Comparison of ENCODE assay signal across 1 cellular context in genomic region chr6:24330137-24330732, GRCh38.
TF ChIP-seq lines count a peak whose summit lies in the region.

No MANE protein-coding gene starts in this region.

TF ChIP-seq in HepG2, 621 proteins besides CTCF, POLR2A, EP300 and RAD21 (continued from another document and continues in another):
- TF ChIP-seq ZBTB43 (CRISPR knock-in tag; conservative IDR thresholded peaks at IDR 0.05): peak; percentile 99
- TF ChIP-seq PATZ1 (CRISPR knock-in tag; IDR thresholded peaks at IDR 0.05): peak; percentile 63; the same call in 1 of the 2 replicates
- peak; percentile 68 for TF ChIP-seq SIX4 (CRISPR knock-in tag; IDR thresholded peaks at IDR 0.05)
- TF ChIP-seq SMAD3 (CRISPR knock-in tag; IDR thresholded peaks at IDR 0.05): 0 out of 2 replicates have a peak, but pooled peaks have one; percentile 47
- TF ChIP-seq HNF4A (CRISPR knock-in tag; IDR thresholded peaks at IDR 0.05): peak; percentile 79
- TF ChIP-seq TCF7 (IDR thresholded peaks at IDR 0.05; ENCODE audit: low read depth): peak; percentile 100
- no peak for TF ChIP-seq TAF1 (CRISPR knock-in tag; IDR thresholded peaks at IDR 0.05)
- TF ChIP-seq RERE (CRISPR knock-in tag; IDR thresholded peaks at IDR 0.05; ENCODE audit: low read depth): peak; percentile 99
- peak; percentile 51; the same call in 1 of the 2 replicates for TF ChIP-seq ZNF772 (CRISPR knock-in tag; IDR thresholded peaks at IDR 0.05)
- no peak for TF ChIP-seq ZNF713 (CRISPR knock-in tag; IDR thresholded peaks at IDR 0.05)
- no peak for TF ChIP-seq CERS6 (CRISPR knock-in tag; IDR thresholded peaks at IDR 0.05)
- TF ChIP-seq SKI (IDR thresholded peaks at IDR 0.05; ENCODE audit: partially characterized antibody): peak; percentile 51
- peak; percentile 78 for TF ChIP-seq KDM6A (CRISPR knock-in tag; IDR thresholded peaks at IDR 0.05; ENCODE audit: low read depth)
- no peak for TF ChIP-seq MXI1 (IDR thresholded peaks at IDR 0.05; ENCODE audit: borderline replicate concordance, low read depth, low read length)
- no peak for TF ChIP-seq ZNF10 (CRISPR knock-in tag; IDR thresholded peaks at IDR 0.05; ENCODE audit: borderline replicate concordance, low read depth)
- TF ChIP-seq TRIM24 (CRISPR knock-in tag; IDR thresholded peaks at IDR 0.05): no peak
- TF ChIP-seq ZNF138 (CRISPR knock-in tag; IDR thresholded peaks at IDR 0.05; ENCODE audit: low read depth): no peak
- peak; percentile 90 for TF ChIP-seq ZNF703 (CRISPR knock-in tag; IDR thresholded peaks at IDR 0.05; ENCODE audit: borderline replicate concordance)
- TF ChIP-seq, protein P1, sequence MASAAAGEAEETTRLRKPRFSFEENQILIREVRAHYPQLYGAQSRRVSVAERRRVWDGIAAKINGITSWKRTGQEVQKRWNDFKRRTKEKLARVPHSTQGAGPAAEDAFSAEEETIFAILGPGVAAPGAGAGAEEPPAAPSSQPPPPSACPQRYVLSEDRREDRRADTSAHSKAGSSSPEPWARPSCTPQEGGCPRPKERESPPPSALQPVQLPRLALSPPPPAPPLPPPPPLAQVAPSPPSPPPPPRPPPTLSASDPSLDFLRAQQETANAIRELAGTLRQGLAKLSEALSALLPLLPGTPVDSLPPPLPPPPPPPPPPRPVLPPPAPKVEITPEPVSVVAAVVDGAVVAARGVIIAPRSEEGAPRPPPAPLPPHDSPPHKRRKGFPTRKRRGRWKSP (CRISPR knock-in tag; IDR thresholded peaks at IDR 0.05): peak; percentile 25; the same call in 1 of the 2 replicates
- TF ChIP-seq PHF20 (CRISPR knock-in tag; IDR thresholded peaks at IDR 0.05): no peak
- TF ChIP-seq FUBP1 (CRISPR knock-in tag; IDR thresholded peaks at IDR 0.05; ENCODE audit: borderline replicate concordance): no peak
- TF ChIP-seq TBP (CRISPR knock-in tag; IDR thresholded peaks at IDR 0.05): no peak
- TF ChIP-seq ZNF260 (CRISPR knock-in tag; IDR thresholded peaks at IDR 0.05; ENCODE audit: borderline replicate concordance, low read depth): no peak
- no peak for TF ChIP-seq XRCC5 (optimal IDR thresholded peaks at IDR 0.05; ENCODE audit: low read length)
- TF ChIP-seq ZBTB20 (CRISPR knock-in tag; IDR thresholded peaks at IDR 0.05; ENCODE audit: borderline replicate concordance, low read depth): peak; percentile 86
- TF ChIP-seq ELK4 (CRISPR knock-in tag; IDR thresholded peaks at IDR 0.05; ENCODE audit: borderline replicate concordance): no peak
- no peak for TF ChIP-seq ZNF891 (CRISPR knock-in tag; IDR thresholded peaks at IDR 0.05)
- no peak for TF ChIP-seq CSRNP2 (CRISPR knock-in tag; conservative IDR thresholded peaks at IDR 0.05; ENCODE audit: low read depth)
- peak; percentile 73 for TF ChIP-seq ZNF205 (CRISPR knock-in tag; IDR thresholded peaks at IDR 0.05)
- TF ChIP-seq HNF1B (CRISPR knock-in tag; IDR thresholded peaks at IDR 0.05): peak; percentile 63; the same call in 1 of the 2 replicates
- no peak for TF ChIP-seq CHCHD3 (CRISPR knock-in tag; IDR thresholded peaks at IDR 0.05)
- TF ChIP-seq, protein P2, sequence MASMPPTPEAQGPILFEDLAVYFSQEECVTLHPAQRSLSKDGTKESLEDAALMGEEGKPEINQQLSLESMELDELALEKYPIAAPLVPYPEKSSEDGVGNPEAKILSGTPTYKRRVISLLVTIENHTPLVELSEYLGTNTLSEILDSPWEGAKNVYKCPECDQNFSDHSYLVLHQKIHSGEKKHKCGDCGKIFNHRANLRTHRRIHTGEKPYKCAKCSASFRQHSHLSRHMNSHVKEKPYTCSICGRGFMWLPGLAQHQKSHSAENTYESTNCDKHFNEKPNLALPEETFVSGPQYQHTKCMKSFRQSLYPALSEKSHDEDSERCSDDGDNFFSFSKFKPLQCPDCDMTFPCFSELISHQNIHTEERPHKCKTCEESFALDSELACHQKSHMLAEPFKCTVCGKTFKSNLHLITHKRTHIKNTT (CRISPR knock-in tag; IDR thresholded peaks at IDR 0.05): no peak
- TF ChIP-seq IRX3 (CRISPR knock-in tag; IDR thresholded peaks at IDR 0.05; ENCODE audit: borderline replicate concordance, low read depth): no peak
- no peak for TF ChIP-seq CBX1 (IDR thresholded peaks at IDR 0.05; ENCODE audit: low read depth)
- TF ChIP-seq ADNP (CRISPR knock-in tag; IDR thresholded peaks at IDR 0.05): no peak
- TF ChIP-seq NR2C2 (CRISPR knock-in tag; IDR thresholded peaks at IDR 0.05; ENCODE audit: borderline replicate concordance): no peak
- no peak for TF ChIP-seq PAF1 (CRISPR knock-in tag; IDR thresholded peaks at IDR 0.05)
- no peak for TF ChIP-seq KDM2A (CRISPR knock-in tag; IDR thresholded peaks at IDR 0.05; ENCODE audit: borderline replicate concordance, low read depth)
- TF ChIP-seq HOXA3 (CRISPR knock-in tag; IDR thresholded peaks at IDR 0.05): peak; percentile 34; the same call in 1 of the 2 replicates
- no peak for TF ChIP-seq ZMAT5 (CRISPR knock-in tag; IDR thresholded peaks at IDR 0.05; ENCODE audit: borderline replicate concordance, low read depth)
- no peak for TF ChIP-seq ARID2 (CRISPR knock-in tag; IDR thresholded peaks at IDR 0.05; ENCODE audit: borderline replicate concordance)
